27 cellular contexts compared by ENCODE assay signal in genomic region chr1:211213702-211214101, GRCh38.
"Had no signal": no experiment of that assay in that cellular context is flagged by ENCODE, and none has a peak within 500 bp of the region (broad histone marks: within the 10 kb centered on the region; RNA-seq: fewer than 3 reads in every experiment).

No MANE protein-coding gene starts in this region.

- H3K27me3 ChIP-seq: stomach, suprapubic skin, testis, thyroid gland, tibial artery, tibial nerve, transverse colon, upper lobe of left lung, upper lobe of right lung, uterus, vagina had no signal

- H3K9me3 ChIP-seq: stomach, suprapubic skin, testis, thoracic aorta, thyroid gland, tibial artery, tibial nerve, transverse colon, upper lobe of left lung, upper lobe of right lung, uterus, vagina had no signal

- ATAC-seq: stimulated activated effector memory CD8-positive, alpha-beta T cell treated with anti-CD3 and anti-CD28 coated beads, Interleukin-12 subunit alpha, Interleukin-12 subunit beta, amount 100 ng/mL, for 72 hours; stimulated activated memory B cell treated with anti-CD40 and anti-IgM and Interleukin-4, amounts not matched to agents 10 μg/mL and 1 μg/mL and 100 μg/mL, for 72 hours; stimulated activated naive B cell treated with anti-CD40 and anti-IgM and Interleukin-4, amounts not matched to agents 10 μg/mL and 1 μg/mL and 100 μg/mL, for 72 hours; stimulated activated naive CD8-positive, alpha-beta T cell treated with anti-CD3 and anti-CD28 coated beads, Interleukin-15, amount 100 ng/mL, for 72 hours; stimulated activated naive CD8-positive, alpha-beta T cell treated with anti-CD3 and anti-CD28 coated beads, Interleukin-15, Interleukin-2, amounts not matched to agents 100 U/mL and 50 U/mL, for 24 hours; upper lobe of right lung had no signal

- H3K4me3 ChIP-seq: stomach, suprapubic skin, testis, thoracic aorta, thyroid gland, tibial artery, tibial nerve, transverse colon, upper lobe of left lung, upper lobe of right lung, uterus, vagina had no signal

- H3K4me1 ChIP-seq: suprapubic skin, testis, thyroid gland, tibial artery, tibial nerve, transverse colon, upper lobe of left lung, upper lobe of right lung, uterus, vagina had no signal

- FAIRE-seq: urothelium cell line had no signal

- DNase-seq: stimulated activated CD4-positive, alpha-beta T cell treated with anti-CD3 and anti-CD28 coated beads, Interleukin-2, amount 100 ng/mL, for 48 hours; stimulated activated CD4-positive, alpha-beta T cell treated with anti-CD3 and anti-CD28 coated beads, Interleukin-4, amount 100 ng/mL, for 1 hour; stimulated activated CD4-positive, alpha-beta T cell treated with anti-CD3 and anti-CD28 coated beads, Interleukin-4, amount 100 ng/mL, for 24 hours; stimulated activated CD4-positive, alpha-beta T cell treated with anti-CD3 and anti-CD28 coated beads, Interleukin-4, amount 100 ng/mL, for 4 hours; stimulated activated CD8-positive, alpha-beta memory T cell treated with anti-CD3 and anti-CD28 coated beads, Interleukin-4, amount 100 ng/mL, for 48 hours; stimulated activated naive B cell treated with anti-CD40 and anti-IgM and Interleukin-4, amounts not matched to agents 10 μg/mL and 1 μg/mL and 100 μg/mL, for 72 hours; stimulated activated naive CD4-positive, alpha-beta T cell; stimulated activated naive CD4-positive, alpha-beta T cell treated with Interleukin-2 at 50 U/mL for 16 hours; stimulated activated naive CD8-positive, alpha-beta T cell treated with anti-CD3 and anti-CD28 coated beads, Interleukin-15, amount 100 ng/mL, for 72 hours; stimulated activated naive CD8-positive, alpha-beta T cell treated with anti-CD3 and anti-CD28 coated beads, Interleukin-15, Interleukin-2, amounts not matched to agents 100 U/mL and 50 U/mL, for 24 hours; stomach; substantia nigra; testis; thyroid gland; tibial artery; transverse colon; trophoblast cell; upper lobe of left lung; upper lobe of right lung; uterus had no signal

- H3K36me3 ChIP-seq: stomach, suprapubic skin, thoracic aorta, thyroid gland, tibial artery, tibial nerve, transverse colon, upper lobe of left lung, upper lobe of right lung, uterus, vagina had no signal

- H3K27ac ChIP-seq: stomach, suprapubic skin, testis, thoracic aorta, thyroid gland, tibial artery, tibial nerve, transverse colon, upper lobe of left lung, upper lobe of right lung, uterus, vagina had no signal
